8 cellular contexts compared by ENCODE assay signal in genomic region chr9:4792572-4793411, GRCh38. TPM values are rescaled to one million over a fixed set of nuclear protein-coding genes. Genes with fewer than 3 reads are reported as not detected.
A peak's percentile ranks its signal among the peaks of the same experiment; 100 is the strongest.
DNase-seq lines count a peak whose midpoint lies in the region; ATAC-seq and TF ChIP-seq lines count a peak whose summit lies in the region.

A gene with protein sequence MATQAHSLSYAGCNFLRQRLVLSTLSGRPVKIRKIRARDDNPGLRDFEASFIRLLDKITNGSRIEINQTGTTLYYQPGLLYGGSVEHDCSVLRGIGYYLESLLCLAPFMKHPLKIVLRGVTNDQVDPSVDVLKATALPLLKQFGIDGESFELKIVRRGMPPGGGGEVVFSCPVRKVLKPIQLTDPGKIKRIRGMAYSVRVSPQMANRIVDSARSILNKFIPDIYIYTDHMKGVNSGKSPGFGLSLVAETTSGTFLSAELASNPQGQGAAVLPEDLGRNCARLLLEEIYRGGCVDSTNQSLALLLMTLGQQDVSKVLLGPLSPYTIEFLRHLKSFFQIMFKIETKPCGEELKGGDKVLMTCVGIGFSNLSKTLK (plus strand): TSS chr9:4792944. CDS start chr9:4793092, 148 bp downstream.

- H3K36me3 Mint-ChIP-seq in activated naive CD8-positive, alpha-beta T cell, result peaks cover 9% of the 10 kb centered on the region
- no peaks in the 10 kb centered on the region for H3K36me3 Mint-ChIP-seq in glutamatergic neuron (ENCODE audit: unreplicated experiment)

- H4K20me1 ChIP-seq in osteoblast (ENCODE audit: insufficient read depth, low read length), result peaks cover 17% of the 10 kb centered on the region

- TF ChIP-seq CTCF in glutamatergic neuron (IDR thresholded peaks at IDR 0.05; ENCODE audit: partially characterized antibody, unreplicated experiment) (no peak), osteoblast (IDR thresholded peaks at IDR 0.05; ENCODE audit: extremely low read depth, low read depth, low read length) (no peak), thoracic aorta (IDR thresholded peaks at IDR 0.05) (no peak)

- peak; percentile 98 for ATAC-seq in HG02610 (IDR thresholded peaks at IDR 0.05; ENCODE audit: unreplicated experiment)
- ATAC-seq in thoracic aorta (ENCODE audit: insufficient number of reproducible peaks, low FRiP score, low read depth), result peak; percentile 97

- peak within 1 kb of the TSS; percentile 88 for H3K4me3 ChIP-seq in GM08714 (ENCODE audit: low read length)
- H3K4me3 ChIP-seq in osteoblast (ENCODE audit: insufficient read depth, low read length), result peak within 1 kb of the TSS; percentile 80
- peak within 1 kb of the TSS; percentile 94 for H3K4me3 ChIP-seq in thoracic aorta

- no peaks in the 10 kb centered on the region for H3K9me3 Mint-ChIP-seq in activated naive CD8-positive, alpha-beta T cell (ENCODE audit: low read depth)
- peaks cover 5% of the 10 kb centered on the region for H3K9me3 Mint-ChIP-seq in glutamatergic neuron (ENCODE audit: unreplicated experiment)

- H3K4me2 ChIP-seq in osteoblast (ENCODE audit: insufficient read depth, low read length), result peak within 1 kb of the TSS; percentile 94

- H3K27ac ChIP-seq in osteoblast (ENCODE audit: low read depth, low read length) (peak within 1 kb of the TSS; percentile 65), thoracic aorta (peak within 1 kb of the TSS; percentile 93 to 97)

- H3K27me3 Mint-ChIP-seq in activated naive CD8-positive, alpha-beta T cell, result no peaks in the 10 kb centered on the region
- H3K27me3 Mint-ChIP-seq in glutamatergic neuron (ENCODE audit: unreplicated experiment), result peaks cover 9% of the 10 kb centered on the region

- peak within 1 kb of the TSS; percentile 98 for H2AFZ ChIP-seq in osteoblast (ENCODE audit: low read length)

- no peaks in the 10 kb centered on the region for H3K9me3 ChIP-seq in osteoblast (ENCODE audit: low read depth, low read length)
- H3K9me3 ChIP-seq in thoracic aorta, result no peaks in the 10 kb centered on the region

- DNase-seq in NCI-H1092 treated with DMSO at 0.1 percent for 48 hours (lab: John Stamatoyannopoulos, UW), result peak; percentile 98
- DNase-seq in SKM-1 (lab: John Stamatoyannopoulos, UW; ENCODE audit: unreplicated experiment), result peak; percentile 86
- DNase-seq in glutamatergic neuron, result peak; percentile 98
- peak; percentile 99 for DNase-seq in osteoblast (ENCODE audit: insufficient read length, low spot score, missing footprints)
- DNase-seq in thoracic aorta (ENCODE audit: low spot score), result peak; percentile 74

- H3K4me1 Mint-ChIP-seq in activated naive CD8-positive, alpha-beta T cell (ENCODE audit: low read depth), result peaks cover 39% of the 10 kb centered on the region
- H3K4me1 Mint-ChIP-seq in glutamatergic neuron (ENCODE audit: low read depth, unreplicated experiment), result peaks cover 10% of the 10 kb centered on the region

- H3K27me3 ChIP-seq in osteoblast (ENCODE audit: insufficient read depth, low read length) (no peaks in the 10 kb centered on the region), thoracic aorta (replicated peaks; ENCODE audit: insufficient read depth) (no peaks in the 10 kb centered on the region)

- peak within 1 kb of the TSS; percentile 97 for H3K4me3 Mint-ChIP-seq in activated naive CD8-positive, alpha-beta T cell
- H3K4me3 Mint-ChIP-seq in glutamatergic neuron (ENCODE audit: unreplicated experiment), result peak within 1 kb of the TSS; percentile 92

- peak within 1 kb of the TSS; percentile 97 for H3K27ac Mint-ChIP-seq in activated naive CD8-positive, alpha-beta T cell
- peak within 1 kb of the TSS; percentile 89 for H3K27ac Mint-ChIP-seq in glutamatergic neuron (ENCODE audit: unreplicated experiment)

- H3K4me1 ChIP-seq in osteoblast (ENCODE audit: insufficient read depth, low read length) (peaks cover 11% of the 10 kb centered on the region), thoracic aorta (ENCODE audit: control insufficient read depth in 1 of 2, low read depth in 2 of 2) (peaks cover 4 to 34% of the 10 kb centered on the region in 2 donors)

- peaks cover 47% of the 10 kb centered on the region for H3K79me2 ChIP-seq in osteoblast (ENCODE audit: insufficient read depth, low read length)

- no peaks in the 10 kb centered on the region for H3K36me3 ChIP-seq in osteoblast (ENCODE audit: insufficient read depth, low read length)
- no peaks in the 10 kb centered on the region for H3K36me3 ChIP-seq in thoracic aorta

RNA-seq across cellular contexts. Expression of the gene that starts here (rescaled TPM):
- 14.4 TPM for total RNA-seq in glutamatergic neuron (ENCODE audit: unreplicated experiment)
- 11.5 and 15.6 TPM in 2 replicates for total RNA-seq in osteoblast
- 10 to 100 TPM; 29.6 to 62.2 TPM for total RNA-seq in thoracic aorta

Comparison
In these comparisons a context has a peak if more than half of its experiments do, and no peak if none do; other contexts are left out.
1. Peak in every context shown above with its lines: DNase-seq, ATAC-seq, H3K4me3 ChIP-seq and H3K27ac ChIP-seq.